8 cellular contexts compared by ENCODE assay signal in genomic region chr16:30206283-30206651, GRCh38. TPM values are rescaled to one million over a fixed set of nuclear protein-coding genes. Genes with fewer than 3 reads are reported as not detected.
DNase-seq lines count a peak whose midpoint lies in the region; ATAC-seq and TF ChIP-seq lines count a peak whose summit lies in the region.
"Not testable (repeated sequence)": the region's sequence is repeated elsewhere in the genome, so short reads cannot be mapped to it uniquely, and the experiment has no call there.

No MANE protein-coding gene starts in this region.

- not testable (repeated sequence) for TF ChIP-seq EP300 in upper lobe of left lung (IDR thresholded peaks at IDR 0.05)

- not testable (repeated sequence) for H3K9me3 Mint-ChIP-seq in CD8-positive, alpha-beta T cell; activated T-cell treated with anti-CD3 and anti-CD28 coated beads, Interleukin-2, amount 50 U/mL, for 4 hours

- H3K4me1 Mint-ChIP-seq in CD8-positive, alpha-beta T cell (ENCODE audit: low read depth); activated T-cell treated with anti-CD3 and anti-CD28 coated beads, Interleukin-2, amount 50 U/mL, for 4 hours (ENCODE audit: low read depth): not testable (repeated sequence)

- CTCF ChIA-PET in CD8-positive, alpha-beta T cell (lab: Charles Lee); Panc1 (lab: Charles Lee): not testable (repeated sequence)

- peak; percentile 54 for ATAC-seq in CD8-positive, alpha-beta T cell
- ATAC-seq in Panc1, result peak; percentile 66
- ATAC-seq in activated T-cell treated with anti-CD3 and anti-CD28 coated beads, Interleukin-2, amount 50 U/mL, for 4 hours, result peak; percentile 67 to 78
- peak; percentile 37 for ATAC-seq in left ventricle myocardium superior
- ATAC-seq in mucosa of descending colon, result peak; percentile 49
- peak; percentile 4 to 54 for ATAC-seq in upper lobe of left lung (ENCODE audit: low FRiP score in 2 of 2)

- H3K4me3 ChIP-seq in CD8-positive, alpha-beta T cell (ENCODE audit: low read depth, low read length), result peak overlapping the region; percentile 41
- H3K4me3 ChIP-seq in Panc1 (ENCODE audit: low read depth in 2 of 2, low read length in 2 of 2) (peak overlapping the region in 1 of 2 experiments; percentile 28; a peak in 3 of 4 replicates), coronary artery (peak overlapping the region; percentile 76), skin epidermis (peak overlapping the region; percentile 30 to 49 (median 33)), upper lobe of left lung (peak overlapping the region in 3 of 4 donors; percentile 45 to 56 (median 53))
- H3K4me3 ChIP-seq in mucosa of descending colon, result not testable (repeated sequence)

- H3K27ac Mint-ChIP-seq in CD8-positive, alpha-beta T cell, result not testable (repeated sequence)

- POLR2A ChIA-PET in CD8-positive, alpha-beta T cell (lab: Charles Lee); Panc1 (lab: Charles Lee): not testable (repeated sequence)

- not testable (repeated sequence) for DNase-seq in CD8-positive, alpha-beta T cell; Panc1 (ENCODE audit: low read depth, low spot score); activated T-cell treated with anti-CD3 and anti-CD28 coated beads, Interleukin-2, amount 50 U/mL, for 4 hours; coronary artery (ENCODE audit: low spot score); left ventricle myocardium superior; mucosa of descending colon; upper lobe of left lung

- H3K4me3 Mint-ChIP-seq in CD8-positive, alpha-beta T cell; activated T-cell treated with anti-CD3 and anti-CD28 coated beads, Interleukin-2, amount 50 U/mL, for 4 hours: not testable (repeated sequence)

- H3K27me3 Mint-ChIP-seq in CD8-positive, alpha-beta T cell (ENCODE audit: low read depth); activated T-cell treated with anti-CD3 and anti-CD28 coated beads, Interleukin-2, amount 50 U/mL, for 4 hours (ENCODE audit: low read depth): not testable (repeated sequence)

- not testable (repeated sequence) for TF ChIP-seq CTCF in CD8-positive, alpha-beta T cell (IDR thresholded peaks at IDR 0.05); Panc1 (IDR thresholded peaks at IDR 0.05); coronary artery (IDR thresholded peaks at IDR 0.05); mucosa of descending colon (IDR thresholded peaks at IDR 0.05); upper lobe of left lung (IDR thresholded peaks at IDR 0.05)

- in situ Hi-C loops in Panc1 (cut with HindIII; ENCODE audit: low pct_unique_long_range_greater_than_20kb, low sequenced_read_pairs), result not testable (repeated sequence)

- WGBS in upper lobe of left lung, 2 donors, result no CpG with 5 or more reads among the region's 30 CpGs

- not testable (repeated sequence) for H3K36me3 ChIP-seq in CD8-positive, alpha-beta T cell (ENCODE audit: insufficient read depth, low read length); Panc1 (ENCODE audit: control insufficient read depth, insufficient read depth, low read length); mucosa of descending colon (ENCODE audit: low read depth); upper lobe of left lung

- H3K9me3 ChIP-seq in CD8-positive, alpha-beta T cell (ENCODE audit: low read length); Panc1 (ENCODE audit: control insufficient read depth, insufficient read depth, low read depth, low read length); mucosa of descending colon; upper lobe of left lung: not testable (repeated sequence)

- not testable (repeated sequence) for BruUV-seq in Panc1 (replicated peaks; lab: Mats Ljungman, UMichigan)

- H3K4me1 ChIP-seq in CD8-positive, alpha-beta T cell (ENCODE audit: insufficient read depth, low read length); Panc1 (ENCODE audit: control insufficient read depth, insufficient read depth, low read length); mucosa of descending colon (ENCODE audit: low read depth); upper lobe of left lung: not testable (repeated sequence)

- not testable (repeated sequence) for H3K36me3 Mint-ChIP-seq in CD8-positive, alpha-beta T cell; activated T-cell treated with anti-CD3 and anti-CD28 coated beads, Interleukin-2, amount 50 U/mL, for 4 hours (ENCODE audit: insufficient read depth)

- not testable (repeated sequence) for H3K27ac ChIP-seq in CD8-positive, alpha-beta T cell (ENCODE audit: low read depth, low read length); Panc1 (ENCODE audit: low read length); coronary artery; skin epidermis
- H3K27ac ChIP-seq in upper lobe of left lung, result peak overlapping the region in 1 of 4 donors; percentile 50

- not testable (repeated sequence) for TF ChIP-seq POLR2A in upper lobe of left lung (IDR thresholded peaks at IDR 0.05)

- intact Hi-C loops in CD8-positive, alpha-beta T cell (cut with DNase I, micrococcal nuclease); Panc1 (cut with micrococcal nuclease; ENCODE audit: unreplicated experiment); left ventricle myocardium superior (cut with micrococcal nuclease); mucosa of descending colon (cut with DNase I, micrococcal nuclease): not testable (repeated sequence)

- H3K27me3 ChIP-seq in CD8-positive, alpha-beta T cell (ENCODE audit: insufficient read depth, low read length); Panc1 (ENCODE audit: control insufficient read depth, insufficient read depth, low read length); upper lobe of left lung: not testable (repeated sequence)

RNA-seq across cellular contexts. Expression of gene SULT1A3, which starts 7.2 kb away (rescaled TPM):
- 10 to 100 TPM; 15.1 to 17.8 TPM for total RNA-seq in CD8-positive, alpha-beta T cell
- total RNA-seq in Panc1 (2021; ENCODE audit: unreplicated experiment), result 16.8 TPM
- 4.4 TPM for polyA plus RNA-seq in Panc1 (2012; ENCODE audit: insufficient read length)
- 1 to 10 TPM; 6.8 to 7.6 (median 7.0) TPM for total RNA-seq in activated T-cell treated with anti-CD3 and anti-CD28 coated beads, Interleukin-2, amount 50 U/mL, for 4 hours
- 12.5 TPM for total RNA-seq in left ventricle myocardium superior
- 10 to 100 TPM; 37.1 to 96.5 (median 66.7) TPM for total RNA-seq in mucosa of descending colon
- 10 to 100 TPM in 5 of 6 donors, 1 to 10 TPM in 1; 9.6 to 69.1 (median 20.0) TPM for total RNA-seq in upper lobe of left lung

RNA-seq across cellular contexts. Expression of gene SLX1A, which starts 12.6 kb away (rescaled TPM):
- total RNA-seq in CD8-positive, alpha-beta T cell, result 10 to 100 TPM; 22.7 to 23.1 TPM
- total RNA-seq in Panc1 (2021; ENCODE audit: unreplicated experiment) (18.5 TPM), left ventricle myocardium superior (16.5 TPM), mucosa of descending colon (100 to 1,000 TPM in 1 of 3 donors, 10 to 100 TPM in 2; 52.8 to 100 (median 68.0) TPM), upper lobe of left lung (100 to 1,000 TPM in 1 of 6 donors, 10 to 100 TPM in 5; 38.6 to 127 (median 63.6) TPM)
- 45.6 TPM for polyA plus RNA-seq in Panc1 (2012; ENCODE audit: insufficient read length)
- 100 to 1,000 TPM in 1 of 3 donors, 10 to 100 TPM in 2; 84.5 to 110 (median 95.6) TPM for total RNA-seq in activated T-cell treated with anti-CD3 and anti-CD28 coated beads, Interleukin-2, amount 50 U/mL, for 4 hours

RNA-seq across cellular contexts. Expression of gene BOLA2B, which starts 12.8 kb away (rescaled TPM):
- total RNA-seq in CD8-positive, alpha-beta T cell, result 10 to 100 TPM; 55.5 to 56.2 TPM
- 178 TPM for total RNA-seq in Panc1 (2021; ENCODE audit: unreplicated experiment)
- polyA plus RNA-seq in Panc1 (2012; ENCODE audit: insufficient read length), result 353 TPM
- total RNA-seq in activated T-cell treated with anti-CD3 and anti-CD28 coated beads, Interleukin-2, amount 50 U/mL, for 4 hours, result 100 to 1,000 TPM; 468 to 531 (median 481) TPM
- total RNA-seq in left ventricle myocardium superior, result 49.5 TPM
- total RNA-seq in mucosa of descending colon, result 100 to 1,000 TPM in 2 of 3 donors, 10 to 100 TPM in 1; 67.8 to 187 (median 152) TPM
- total RNA-seq in upper lobe of left lung, result 100 to 1,000 TPM in 3 of 6 donors, 10 to 100 TPM in 3; 58.0 to 173 (median 100) TPM

RNA-seq across cellular contexts. Expression of gene CORO1A, which starts 22.9 kb away (rescaled TPM):
- total RNA-seq in CD8-positive, alpha-beta T cell, result 100 to 1,000 TPM; 352 to 364 TPM
- total RNA-seq in Panc1 (2021; ENCODE audit: unreplicated experiment), result 3.7 TPM
- 7.7 TPM for polyA plus RNA-seq in Panc1 (2012; ENCODE audit: insufficient read length)
- total RNA-seq in activated T-cell treated with anti-CD3 and anti-CD28 coated beads, Interleukin-2, amount 50 U/mL, for 4 hours, result 100 to 1,000 TPM; 747 to 940 (median 832) TPM
- 10.3 TPM for total RNA-seq in left ventricle myocardium superior
- total RNA-seq in mucosa of descending colon, result 10 to 100 TPM; 24.2 to 42.0 (median 25.2) TPM
- 100 to 1,000 TPM in 1 of 6 donors, 10 to 100 TPM in 5; 42.2 to 159 (median 80.3) TPM for total RNA-seq in upper lobe of left lung

RNA-seq across cellular contexts. Expression of gene NPIPB13, which starts 42.0 kb away (rescaled TPM):
- 10 to 100 TPM; 13.8 to 18.6 TPM for total RNA-seq in CD8-positive, alpha-beta T cell
- total RNA-seq in Panc1 (2021; ENCODE audit: unreplicated experiment) (19.8 TPM), left ventricle myocardium superior (3.5 TPM), mucosa of descending colon (10 to 100 TPM; 15.3 to 28.5 (median 21.7) TPM), upper lobe of left lung (10 to 100 TPM in 2 of 6 donors, 1 to 10 TPM in 4; 2.1 to 18.9 (median 4.9) TPM)
- 4.0 TPM for polyA plus RNA-seq in Panc1 (2012; ENCODE audit: insufficient read length)
- 10 to 100 TPM in 1 of 3 donors, 1 to 10 TPM in 2; 8.2 to 10.2 (median 8.3) TPM for total RNA-seq in activated T-cell treated with anti-CD3 and anti-CD28 coated beads, Interleukin-2, amount 50 U/mL, for 4 hours
